Comparison of ENCODE assay signal across 10 cellular contexts in the genomic region with DNA sequence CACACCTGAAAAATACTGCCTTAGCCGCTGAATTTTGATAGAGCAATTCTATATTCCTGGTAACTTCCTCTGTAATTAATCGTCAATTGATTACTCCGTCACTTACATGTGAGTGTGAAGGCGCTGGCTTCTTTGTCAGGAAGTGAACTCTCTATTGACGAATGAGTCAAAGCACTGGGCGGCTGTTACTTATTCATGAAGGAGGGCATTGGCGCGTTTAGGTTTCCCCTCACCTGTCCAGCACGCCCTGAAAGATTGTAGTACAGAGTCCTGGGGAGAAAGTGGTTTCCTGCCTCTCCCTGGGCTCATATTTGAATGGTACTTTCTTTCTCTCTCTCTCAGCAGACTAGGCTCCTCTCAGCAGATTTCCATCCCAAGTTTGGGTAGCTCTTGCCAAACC.
A peak's percentile ranks its signal among the peaks of the same experiment; 100 is the strongest.
DNase-seq lines count a peak whose midpoint lies in the region.
"Had no signal": no experiment of that assay in that cellular context is flagged by ENCODE, and none has a peak within 500 bp of the region (broad histone marks: within the 10 kb centered on the region; RNA-seq: fewer than 3 reads in every experiment).

No MANE protein-coding gene starts in this region.

- H3K4me1 Mint-ChIP-seq in dendritic cell treated with granulocyte-macrophage colony-stimulating factor and Interleukin-4, amounts not matched to agents 40 ng/mL and 50 ng/mL, for 4 days (ENCODE audit: low read depth) = peaks cover 70% of the 10 kb centered on the region

- intact Hi-C loops in dendritic cell treated with granulocyte-macrophage colony-stimulating factor and Interleukin-4, amounts not matched to agents 40 ng/mL and 50 ng/mL, for 4 days (cut with micrococcal nuclease) = no loop called here

- peak overlapping the region in 12 of 21 experiments; percentile 11 to 97 (median 62) for H3K27ac ChIP-seq in skin epidermis
- H3K27ac ChIP-seq: hepatocyte had no signal

- no peaks in the 10 kb centered on the region for H3K36me3 Mint-ChIP-seq in dendritic cell treated with granulocyte-macrophage colony-stimulating factor and Interleukin-4, amounts not matched to agents 40 ng/mL and 50 ng/mL, for 4 days (ENCODE audit: low read depth)

- peak overlapping the region; percentile 74 for H3K27ac Mint-ChIP-seq in dendritic cell treated with granulocyte-macrophage colony-stimulating factor and Interleukin-4, amounts not matched to agents 40 ng/mL and 50 ng/mL, for 4 days
- H3K27ac Mint-ChIP-seq: nephron progenitor cell had no signal

- H3K9me3 Mint-ChIP-seq in dendritic cell treated with granulocyte-macrophage colony-stimulating factor and Interleukin-4, amounts not matched to agents 40 ng/mL and 50 ng/mL, for 4 days = no peaks in the 10 kb centered on the region
- H3K9me3 Mint-ChIP-seq: nephron progenitor cell had no signal

- H3K4me3 ChIP-seq in skin epidermis = no peak overlapping the region
- H3K4me3 ChIP-seq: hepatocyte had no signal

- peak; percentile 71 for DNase-seq in activated effector memory CD4-positive, alpha-beta T cell treated with anti-CD3 and anti-CD28 coated beads, Interleukin-2, amount 50 U/mL, for 16 hours
- no peak for DNase-seq in activated effector memory CD4-positive, alpha-beta T cell treated with Interleukin-2 at 50 U/mL for 16 hours
- DNase-seq in NCI-H146 (lab: John Stamatoyannopoulos, UW) = peak; percentile 58
- DNase-seq in GM03348 (ENCODE audit: low spot score) = no peak
- no peak for DNase-seq in activated CD8-positive, alpha-beta memory T cell treated with anti-CD3 and anti-CD28 coated beads, Interleukin-2, amount 50 U/mL, for 48 hours
- DNase-seq in NOMO-1 (lab: John Stamatoyannopoulos, UW; ENCODE audit: unreplicated experiment in 2 of 2) = no peak
- DNase-seq: nephron progenitor cell had no signal

- peaks cover 5% of the 10 kb centered on the region for H3K27me3 Mint-ChIP-seq in dendritic cell treated with granulocyte-macrophage colony-stimulating factor and Interleukin-4, amounts not matched to agents 40 ng/mL and 50 ng/mL, for 4 days

- no peak overlapping the region for H3K4me3 Mint-ChIP-seq in dendritic cell treated with granulocyte-macrophage colony-stimulating factor and Interleukin-4, amounts not matched to agents 40 ng/mL and 50 ng/mL, for 4 days
- H3K4me3 Mint-ChIP-seq: nephron progenitor cell had no signal

Comparison
In these comparisons a context has a peak if more than half of its experiments do, and no peak if none do; other contexts are left out.
1. DNase-seq: peak in activated effector memory CD4-positive, alpha-beta T cell treated with anti-CD3 and anti-CD28 coated beads, Interleukin-2, amount 50 U/mL, for 16 hours (single experiment) and NCI-H146 (single experiment); none in activated effector memory CD4-positive, alpha-beta T cell treated with Interleukin-2 at 50 U/mL for 16 hours (single experiment), GM03348 (single experiment), activated CD8-positive, alpha-beta memory T cell treated with anti-CD3 and anti-CD28 coated beads, Interleukin-2, amount 50 U/mL, for 48 hours (single experiment) and NOMO-1 (0 of 2).